ENCODE assay signal across 8 cellular contexts in the genomic region with DNA sequence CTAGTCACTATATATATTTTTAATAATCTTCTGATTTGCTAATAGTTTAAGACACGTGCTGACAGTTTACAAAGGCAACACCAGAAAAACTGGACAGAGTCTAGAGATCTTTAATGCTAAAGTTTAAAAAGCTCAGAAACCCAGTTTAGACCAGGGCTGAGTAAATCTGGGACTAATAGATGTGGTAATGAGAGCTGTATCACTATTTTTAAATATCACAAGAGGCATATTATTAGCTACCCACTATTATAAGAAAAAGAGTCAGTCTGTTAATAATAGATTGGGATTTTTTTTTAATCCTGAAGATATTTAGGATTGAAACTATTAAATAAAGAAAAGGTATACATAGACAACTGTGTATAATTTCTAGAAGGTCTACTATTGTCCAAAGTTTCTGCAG.
"Had no signal": no experiment of that assay in that cellular context is flagged by ENCODE, and none has a peak within 500 bp of the region (broad histone marks: within the 10 kb centered on the region; RNA-seq: fewer than 3 reads in every experiment).

No MANE protein-coding gene starts in this region.

- H3K27ac ChIP-seq: GM23248, HL-60 had no signal

- H3K36me3 ChIP-seq: HAP-1 had no signal

- H2AFZ ChIP-seq: GM23248 had no signal

- ATAC-seq: HCT116, HepG2 had no signal

- DNase-seq: GM23248, GOT3, H7, HFFc6 had no signal

- H3K4me1 ChIP-seq: HAP-1 had no signal

- H3K9me3 ChIP-seq: HAP-1 had no signal

- H3K9ac ChIP-seq: GM23248 had no signal

- H3K4me3 ChIP-seq: GM23248, HAP-1 had no signal
